Comparison of ENCODE assay signal across 21 cellular contexts in the genomic region with DNA sequence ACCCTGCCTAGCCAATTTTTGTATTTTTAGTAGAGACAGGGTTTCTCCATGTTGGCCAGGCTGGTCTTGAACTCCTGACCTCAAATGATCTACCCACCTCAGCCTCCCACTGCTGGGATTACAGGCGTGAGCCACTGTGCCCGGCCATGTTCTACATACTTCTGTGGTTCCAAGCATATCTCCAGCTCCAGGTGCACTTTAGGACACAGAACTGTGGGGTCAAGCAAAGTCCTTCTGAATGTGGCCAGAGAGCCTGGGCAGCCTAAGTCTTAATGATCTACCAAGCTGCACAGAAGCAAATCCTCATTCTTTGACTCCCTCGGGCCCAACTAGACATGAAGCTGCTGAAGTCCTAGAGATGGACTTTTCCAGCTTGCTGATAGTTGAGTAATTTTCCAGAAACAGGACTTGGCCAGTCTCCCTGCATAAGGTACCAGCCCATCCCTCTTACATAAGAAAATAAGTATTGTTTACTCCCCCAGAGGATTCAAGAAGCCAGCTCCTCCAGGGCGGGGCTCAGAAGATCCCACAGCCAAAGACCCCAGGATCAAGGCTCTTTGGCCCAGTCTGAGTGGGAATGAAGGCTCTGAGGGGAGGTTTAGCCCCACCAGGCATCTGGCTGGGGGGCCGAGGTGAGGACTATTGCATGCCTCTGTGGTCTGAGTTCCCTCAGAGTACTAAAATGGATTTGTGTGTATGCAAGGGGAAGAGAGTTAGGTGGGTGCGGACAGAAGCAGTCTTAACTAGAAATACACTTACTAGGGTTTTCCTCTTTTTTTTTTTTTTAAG. TPM values are rescaled to one million over a fixed set of nuclear protein-coding genes. Genes with fewer than 3 reads are reported as not detected.
DNase-seq lines count a peak whose midpoint lies in the region; TF ChIP-seq lines count a peak whose summit lies in the region.
"Had no signal": no experiment of that assay in that cellular context is flagged by ENCODE, and none has a peak within 500 bp of the region (broad histone marks: within the 10 kb centered on the region; RNA-seq: fewer than 3 reads in every experiment).

No MANE protein-coding gene starts in this region.

- H3K27ac Mint-ChIP-seq in nephron progenitor cell = no peak overlapping the region
- H3K27ac Mint-ChIP-seq: activated naive CD4-positive, alpha-beta T cell treated with anti-CD3 and anti-CD28 coated beads, Interleukin-2, amount 50 U/mL, for 24 hours; neural progenitor cell had no signal

- H3K9me3 ChIP-seq in MM.1S (replicated peaks; ENCODE audit: insufficient read depth, low read length) (no peaks in the 10 kb centered on the region), esophagus muscularis mucosa (no peaks in the 10 kb centered on the region), right atrium auricular region (no peaks in the 10 kb centered on the region)
- H3K9me3 ChIP-seq: Caco-2, stomach had no signal

- H3K9ac ChIP-seq in MM.1S (ENCODE audit: low read length) = peak overlapping the region; percentile 36; the same call in 1 of the 2 replicates
- H3K9ac ChIP-seq: neural progenitor cell had no signal

- H3K4me2 ChIP-seq in MM.1S (ENCODE audit: low read depth, low read length) = peak overlapping the region; percentile 79; the same call in 1 of the 2 replicates
- H3K4me2 ChIP-seq: neural progenitor cell had no signal

- H4K20me1 ChIP-seq in MM.1S (ENCODE audit: insufficient read depth, low read length) = no peaks in the 10 kb centered on the region

- no peaks in the 10 kb centered on the region for H3K36me3 Mint-ChIP-seq in nephron progenitor cell (ENCODE audit: low read depth)
- H3K36me3 Mint-ChIP-seq: neural progenitor cell had no signal

- no peaks in the 10 kb centered on the region for H3K9me2 ChIP-seq in MM.1S (replicated peaks; ENCODE audit: insufficient read depth, low read length)

- H3K4me1 Mint-ChIP-seq in nephron progenitor cell = peaks cover 13% of the 10 kb centered on the region

- no peak for DNase-seq in MM.1S
- no peak for DNase-seq in esophagus muscularis mucosa (ENCODE audit: extremely low spot score)
- DNase-seq in right atrium auricular region (ENCODE audit: low spot score) = no peak
- peak; percentile 40 for DNase-seq in superior temporal gyrus (ENCODE audit: extremely low spot score)
- no peak for DNase-seq in nephron progenitor cell
- DNase-seq in NCI-H524 treated with DMSO at 0.1 percent for 48 hours (lab: John Stamatoyannopoulos, UW) = no peak
- DNase-seq in T-helper 9 cell = no peak
- DNase-seq in effector CD4-positive, alpha-beta T cell = no peak
- DNase-seq: activated CD4-positive, alpha-beta T cell treated with anti-CD3 and anti-CD28 coated beads, Interleukin-2, amount 50 U/mL, for 4 hours; AML-193; Caco-2; EL; MV-4-11; NCI-H2029; NCI-H446 treated with DMSO at 0.1 percent for 48 hours; stimulated activated CD4-positive, alpha-beta T cell treated with anti-CD3 and anti-CD28 coated beads, Interleukin-1b, Interleukin-23, amount 100 ng/mL, for 48 hours; stomach had no signal

- 78% methylated on average over 5 of the region's 6 CpGs for WGBS in esophagus muscularis mucosa

- H3F3A ChIP-seq in MM.1S (ENCODE audit: insufficient read depth, low read length) = peaks cover 17% of the 10 kb centered on the region

- TF ChIP-seq POLR2A in esophagus muscularis mucosa (IDR thresholded peaks at IDR 0.05; ENCODE audit: low read depth) = no peak

- H2AFZ ChIP-seq in MM.1S (ENCODE audit: low read length) = no peak overlapping the region
- H2AFZ ChIP-seq: neural progenitor cell had no signal

- no peak overlapping the region for H3K4me3 Mint-ChIP-seq in nephron progenitor cell
- H3K4me3 Mint-ChIP-seq: activated naive CD4-positive, alpha-beta T cell treated with anti-CD3 and anti-CD28 coated beads, Interleukin-2, amount 50 U/mL, for 24 hours; brain; neural progenitor cell had no signal

- H3K4me1 ChIP-seq in MM.1S (ENCODE audit: low read length) = peaks cover 33% of the 10 kb centered on the region
- H3K4me1 ChIP-seq in esophagus muscularis mucosa = peaks cover 26 to 37% (median 31%) of the 10 kb centered on the region in 4 donors
- peaks cover 0 to 42% of the 10 kb centered on the region in 2 donors for H3K4me1 ChIP-seq in right atrium auricular region
- H3K4me1 ChIP-seq: Caco-2 had no signal

- intact Hi-C loops in esophagus muscularis mucosa (cut with DNase I) = no loop called here

- H3K27me3 Mint-ChIP-seq in nephron progenitor cell (ENCODE audit: low read depth, poor library complexity) = peaks cover 9% of the 10 kb centered on the region
- H3K27me3 Mint-ChIP-seq: activated naive CD4-positive, alpha-beta T cell treated with anti-CD3 and anti-CD28 coated beads, Interleukin-2, amount 50 U/mL, for 24 hours had no signal

- H3K27me3 ChIP-seq in MM.1S (replicated peaks; ENCODE audit: insufficient read depth, low read length) = no peaks in the 10 kb centered on the region
- H3K27me3 ChIP-seq in esophagus muscularis mucosa = no peaks in the 10 kb centered on the region
- no peaks in the 10 kb centered on the region for H3K27me3 ChIP-seq in right atrium auricular region
- H3K27me3 ChIP-seq: neural progenitor cell, stomach had no signal

- H3K36me3 ChIP-seq in MM.1S (replicated peaks; ENCODE audit: insufficient read depth, low read length) (no peaks in the 10 kb centered on the region; the same call in 1 of the 2 replicates), esophagus muscularis mucosa (peaks cover 30 to 75% (median 63%) of the 10 kb centered on the region in 4 donors), right atrium auricular region (peaks cover 42% of the 10 kb centered on the region)
- H3K36me3 ChIP-seq: neural progenitor cell had no signal

- peaks cover 22% of the 10 kb centered on the region for H3K79me2 ChIP-seq in MM.1S (ENCODE audit: low read length)

- H3K4me3 ChIP-seq in MM.1S (ENCODE audit: low read length) (no peak overlapping the region), esophagus muscularis mucosa (no peak overlapping the region), right atrium auricular region (no peak overlapping the region)
- H3K4me3 ChIP-seq: neural progenitor cell, stomach had no signal

- TF ChIP-seq CTCF in MM.1S (IDR thresholded peaks at IDR 0.05; ENCODE audit: low read length) (no peak), esophagus muscularis mucosa (IDR thresholded peaks at IDR 0.05) (no peak), right atrium auricular region (IDR thresholded peaks at IDR 0.05) (no peak), nephron progenitor cell (IDR thresholded peaks at IDR 0.05) (no peak)

- H3K27ac ChIP-seq in MM.1S (ENCODE audit: low read length) (peak overlapping the region; percentile 87), esophagus muscularis mucosa (replicated peaks in 1 of 4) (peak overlapping the region; percentile 47 to 64 (median 50)), right atrium auricular region (peak overlapping the region; percentile 49 to 58)
- H3K27ac ChIP-seq: neural progenitor cell, stomach, VCaP had no signal

- H3K9me3 Mint-ChIP-seq in nephron progenitor cell = no peaks in the 10 kb centered on the region
- H3K9me3 Mint-ChIP-seq: activated naive CD4-positive, alpha-beta T cell treated with anti-CD3 and anti-CD28 coated beads, Interleukin-2, amount 50 U/mL, for 24 hours; brain; neural progenitor cell had no signal

- TF ChIP-seq EP300 in esophagus muscularis mucosa (IDR thresholded peaks at IDR 0.05) = no peak

RNA-seq across cellular contexts. Expression of a gene that starts 8.7 kb away (rescaled TPM):
- total RNA-seq in esophagus muscularis mucosa (100 to 1,000 TPM; 220 to 267 (median 239) TPM), right atrium auricular region (100 to 1,000 TPM; 241 to 341 TPM)

RNA-seq across cellular contexts. Expression of a gene that starts 19.1 kb away (rescaled TPM):
- total RNA-seq in esophagus muscularis mucosa = 100 to 1,000 TPM; 120 to 179 (median 160) TPM
- 100 to 1,000 TPM; 231 to 249 TPM for total RNA-seq in right atrium auricular region

RNA-seq across cellular contexts. Expression of a gene that starts 19.3 kb away (rescaled TPM):
- 10 to 100 TPM in 2 of 4 donors, 1 to 10 TPM in 2; 7.5 to 23.4 (median 10.8) TPM for total RNA-seq in esophagus muscularis mucosa
- total RNA-seq in right atrium auricular region = 10 to 100 TPM; 11.8 to 16.0 TPM

RNA-seq across cellular contexts. Expression of a gene that starts 40.5 kb away (rescaled TPM):
- 10 to 100 TPM; 21.2 to 27.3 (median 23.9) TPM for total RNA-seq in esophagus muscularis mucosa
- 10 to 100 TPM; 14.4 to 19.5 TPM for total RNA-seq in right atrium auricular region

RNA-seq across cellular contexts. Expression of a gene that starts 42.4 kb away (rescaled TPM):
- total RNA-seq in esophagus muscularis mucosa (10 to 100 TPM in 1 of 4 donors, 1 to 10 TPM in 3; 5.4 to 16.9 (median 7.1) TPM), right atrium auricular region (1 to 10 TPM; 4.0 to 5.8 TPM)
